Comparison of ENCODE assay signal across 8 cellular contexts in the genomic region with DNA sequence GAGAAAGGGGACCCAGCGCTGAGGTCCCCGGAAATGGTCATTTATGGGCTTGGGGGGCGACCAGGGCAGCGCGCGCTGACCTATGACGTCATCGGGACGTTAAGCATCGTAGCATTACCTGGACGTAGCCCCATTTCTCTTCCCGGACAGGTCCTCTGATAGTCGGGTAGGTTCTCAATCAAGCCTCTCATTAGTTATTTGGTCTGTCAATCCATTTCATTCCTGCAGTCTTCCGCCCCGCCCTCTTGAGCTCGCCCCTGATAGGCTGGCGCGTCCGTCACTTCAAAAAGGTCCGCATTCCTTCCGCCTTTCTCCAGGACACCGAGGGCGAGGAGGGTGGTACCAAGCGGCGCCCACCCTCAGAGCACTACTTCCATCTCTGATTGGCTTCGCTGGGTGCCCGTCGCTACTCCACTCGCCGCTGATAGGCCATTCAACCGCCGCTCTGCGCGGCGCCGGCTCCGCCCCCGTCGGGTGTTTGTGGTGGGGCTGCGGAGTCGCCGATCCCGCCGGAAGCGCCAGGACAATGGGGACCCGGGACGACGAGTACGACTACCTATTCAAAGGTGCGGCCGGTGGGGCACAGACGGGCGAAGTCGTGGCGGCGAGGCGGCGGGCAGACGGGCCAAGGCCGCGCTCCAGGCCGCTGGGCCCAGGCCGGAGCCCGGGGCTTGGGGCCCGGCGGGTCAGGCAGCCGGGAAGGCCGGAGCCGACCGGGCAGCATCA. TPM values are rescaled to one million over a fixed set of nuclear protein-coding genes. Genes with fewer than 3 reads are reported as not detected.
DNase-seq lines count a peak whose midpoint lies in the region; ATAC-seq, FAIRE-seq and TF ChIP-seq lines count a peak whose summit lies in the region.

Gene RAB11B (plus strand): TSS at position 470 of the 726 bp plus-strand sequence. CDS start 57 bp downstream, at position 527.

- peak within 1 kb of the TSS; percentile 84 for H3K4me2 ChIP-seq in OCI-LY7 (ENCODE audit: low read length)

- H3K36me3 Mint-ChIP-seq in endothelial cell (ENCODE audit: low read depth, unreplicated experiment): peaks cover 18% of the 10 kb centered on the region
- peaks cover 8% of the 10 kb centered on the region for H3K36me3 Mint-ChIP-seq in mesothelial cell of epicardium

- H3K4me1 Mint-ChIP-seq in endothelial cell (ENCODE audit: unreplicated experiment): peaks cover 44% of the 10 kb centered on the region
- peaks cover 24% of the 10 kb centered on the region for H3K4me1 Mint-ChIP-seq in mesothelial cell of epicardium

- H3K27ac Mint-ChIP-seq in endothelial cell (ENCODE audit: unreplicated experiment) (peak within 1 kb of the TSS; percentile 93), mesothelial cell of epicardium (peak within 1 kb of the TSS; percentile 99)

- peaks cover 11% of the 10 kb centered on the region; the same call in 1 of the 2 replicates for H3K9me3 ChIP-seq in OCI-LY7 (ENCODE audit: low read length)

- ATAC-seq in GM21526 (IDR thresholded peaks at IDR 0.05; ENCODE audit: low FRiP score, unreplicated experiment): peak; percentile 88

- H3K9me2 ChIP-seq in OCI-LY7 (ENCODE audit: insufficient read depth, low read length): no peaks in the 10 kb centered on the region

- CTCF ChIA-PET in OCI-LY7 (lab: Charles Lee; ENCODE audit: unreplicated experiment): no interaction called here

- H3K79me2 ChIP-seq in OCI-LY7 (ENCODE audit: insufficient read depth, low read depth, low read length): peaks cover 12% of the 10 kb centered on the region; the same call in 1 of the 2 replicates

- H3K27me3 Mint-ChIP-seq in endothelial cell (ENCODE audit: unreplicated experiment) (no peaks in the 10 kb centered on the region), mesothelial cell of epicardium (ENCODE audit: low read depth) (no peaks in the 10 kb centered on the region)

- peak; percentile 92 for FAIRE-seq in D721Med (lab: Jason Lieb, UNC)

- peak within 1 kb of the TSS; percentile 90 for H3K4me3 Mint-ChIP-seq in endothelial cell (ENCODE audit: unreplicated experiment)
- H3K4me3 Mint-ChIP-seq in mesothelial cell of epicardium: peak within 1 kb of the TSS; percentile 92

- H2AFZ ChIP-seq in OCI-LY7 (ENCODE audit: low read length): peak within 1 kb of the TSS; percentile 79

- peak; percentile 88 for DNase-seq in D721Med (ENCODE audit: insufficient read length, low spot score)
- peak; percentile 94 for DNase-seq in HuH-7.5 (ENCODE audit: low spot score)
- peak; percentile 100 for DNase-seq in OCI-LY7 (ENCODE audit: low spot score)
- DNase-seq in activated T-cell treated with anti-CD3 and anti-CD28 coated beads for 1 hour (ENCODE audit: low read depth): peak; percentile 94
- peak; percentile 96 for DNase-seq in endothelial cell (ENCODE audit: low spot score)
- peak; percentile 96 to 97 for DNase-seq in mesothelial cell of epicardium (ENCODE audit: low spot score in 2 of 2, unreplicated experiment in 2 of 2)
- DNase-seq in stimulated activated CD8-positive, alpha-beta memory T cell treated with anti-CD3 and anti-CD28 coated beads, Interleukin-15, amount 100 ng/mL, for 48 hours (ENCODE audit: low read depth in 2 of 2): peak; percentile 98 to 99

- H3K9me3 Mint-ChIP-seq in endothelial cell (ENCODE audit: unreplicated experiment) (no peaks in the 10 kb centered on the region), mesothelial cell of epicardium (no peaks in the 10 kb centered on the region)

- peak within 1 kb of the TSS; percentile 87 for H3K27ac ChIP-seq in OCI-LY7 (ENCODE audit: low read depth, low read length, poor library complexity, severe bottlenecking)

- no peaks in the 10 kb centered on the region; the same call in 1 of the 2 replicates for H3K36me3 ChIP-seq in OCI-LY7 (ENCODE audit: insufficient read depth, low read length)

- no TSS peak for BruUV-seq in OCI-LY7 (replicated peaks; lab: Mats Ljungman, UMichigan)

- peaks cover 14% of the 10 kb centered on the region for H3K4me1 ChIP-seq in OCI-LY7 (ENCODE audit: insufficient read depth, low read length, poor library complexity, severe bottlenecking)

- intact Hi-C loops in OCI-LY7 (cut with micrococcal nuclease; ENCODE audit: unreplicated experiment): no loop called here

- TF ChIP-seq CTCF in D721Med (IDR thresholded peaks at IDR 0.05; ENCODE audit: insufficient read depth, missing control alignments) (no peak), OCI-LY7 (conservative IDR thresholded peaks at IDR 0.05; ENCODE audit: low read length) (no peak), endothelial cell (IDR thresholded peaks at IDR 0.05; ENCODE audit: unreplicated experiment) (no peak), mesothelial cell of epicardium (IDR thresholded peaks at IDR 0.05; ENCODE audit: unreplicated experiment) (no peak)

- POLR2A ChIA-PET in OCI-LY7 (lab: Charles Lee): interaction anchor here (0.6 to 1.6 kb wide), 4 partner anchors 11 to 92 kb away, joined by 4 to 6 read pairs (median 4); partner anchors contain the start of gene MARCHF2

- peak within 1 kb of the TSS; percentile 93 for H3K4me3 ChIP-seq in OCI-LY7 (ENCODE audit: low read depth, low read length, poor library complexity, severe bottlenecking)

- H4K20me1 ChIP-seq in OCI-LY7 (ENCODE audit: insufficient read depth, low read length): 0 out of 2 replicates have a peak, but pooled peaks cover 6% of the 10 kb centered on the region

RNA-seq across cellular contexts. Expression of gene RAB11B, which starts in this region (rescaled TPM):
- total RNA-seq in OCI-LY7 (2014; rRNA removed; shearing (Covaris generic)): 24.5 and 28.1 TPM in 2 replicates
- total RNA-seq in OCI-LY7 (2022) (84.9 and 96.8 TPM in 2 replicates), endothelial cell (ENCODE audit: unreplicated experiment) (130 TPM), mesothelial cell of epicardium (150 to 151 TPM (median 150 TPM) in 3 replicates)

Comparison
In these comparisons a context has a peak if more than half of its experiments do, and no peak if none do; other contexts are left out.
1. Peak in every context shown above with its lines: DNase-seq, ATAC-seq, H3K4me3 ChIP-seq and H3K27ac ChIP-seq.